ENCODE assay signal across 8 cellular contexts in the genomic region with DNA sequence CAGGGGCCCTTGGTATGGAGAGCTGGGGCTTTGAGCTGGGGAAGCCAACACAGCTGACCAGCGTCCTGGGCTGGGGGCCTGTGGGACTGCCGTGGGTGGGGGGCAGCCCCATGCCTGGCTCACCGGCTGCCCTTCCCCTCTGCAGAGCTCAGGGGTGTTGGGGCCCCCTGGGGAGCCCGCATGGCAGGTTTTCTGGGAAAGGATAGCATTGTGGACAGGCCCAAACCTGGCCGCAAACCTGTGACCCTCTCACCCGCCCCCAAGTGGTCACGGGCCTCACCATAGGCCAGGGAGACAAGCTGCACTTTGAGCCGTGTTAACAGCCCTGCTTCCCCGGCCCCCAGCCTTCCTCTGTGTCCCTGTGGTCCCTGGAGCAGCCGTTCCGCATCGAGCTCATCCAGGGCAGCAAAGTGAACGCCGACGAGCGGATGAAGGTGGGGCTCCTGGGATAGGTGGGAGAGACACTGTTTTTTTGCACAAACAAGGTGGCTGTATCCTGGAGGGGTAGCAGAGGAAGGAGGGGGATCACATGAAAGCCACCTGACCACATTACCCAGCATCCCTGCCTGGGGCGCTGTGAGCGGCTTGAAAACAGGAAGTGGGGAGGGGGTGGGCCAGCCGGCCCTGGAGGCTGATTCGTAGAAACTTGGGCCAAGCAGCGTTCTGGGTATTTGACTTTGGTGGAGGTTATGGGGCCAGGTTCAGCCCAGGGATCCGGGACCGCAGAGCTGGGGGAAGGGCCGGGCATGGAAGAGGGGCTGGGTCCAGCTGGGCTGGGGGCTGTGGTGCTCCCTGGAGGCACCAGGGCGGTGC.
DNase-seq lines count a peak whose midpoint lies in the region; ATAC-seq and TF ChIP-seq lines count a peak whose summit lies in the region.

No MANE protein-coding gene starts in this region.

- intact Hi-C loops in upper lobe of right lung (cut with DNase I): no loop called here

- peaks cover 33% of the 10 kb centered on the region for H3K36me3 ChIP-seq in upper lobe of right lung

- H3K36me3 Mint-ChIP-seq in progenitor cell of endocrine pancreas (ENCODE audit: insufficient read depth): no peaks in the 10 kb centered on the region

- peak overlapping the region; percentile 68 for H3K4me3 Mint-ChIP-seq in progenitor cell of endocrine pancreas (ENCODE audit: low read depth)

- no peaks in the 10 kb centered on the region for H3K27me3 ChIP-seq in upper lobe of right lung

- in situ Hi-C loops in KBM-7 (cut with MboI; ENCODE audit: low pct_unique_long_range_greater_than_20kb, low sequenced_read_pairs): no loop called here
- in situ Hi-C loops in ACHN (cut with HindIII; ENCODE audit: low pct_ligation_motif_present, low pct_unique_long_range_greater_than_20kb, low sequenced_read_pairs): no loop called here

- no peaks in the 10 kb centered on the region for H3K27me3 Mint-ChIP-seq in progenitor cell of endocrine pancreas

- peak overlapping the region; percentile 37 for H3K4me3 ChIP-seq in upper lobe of right lung

- H3K4me1 Mint-ChIP-seq in progenitor cell of endocrine pancreas (ENCODE audit: low read depth): peaks cover 7% of the 10 kb centered on the region

- peak; percentile 98 for DNase-seq in KBM-7
- peak; percentile 67 to 72 for DNase-seq in activated CD8-positive, alpha-beta memory T cell treated with anti-CD3 and anti-CD28 coated beads for 1 hour (ENCODE audit: extremely low read depth in 1 of 2, low read depth in 1 of 2)
- DNase-seq in progenitor cell of endocrine pancreas (ENCODE audit: low spot score, unreplicated experiment): no peak
- peak; percentile 86 for DNase-seq in upper lobe of right lung
- no peak for DNase-seq in NCI-H748 treated with DMSO at 0.1 percent for 48 hours (lab: John Stamatoyannopoulos, UW)
- DNase-seq in ACHN: no peak

- TF ChIP-seq CTCF in progenitor cell of endocrine pancreas (IDR thresholded peaks at IDR 0.05; ENCODE audit: unreplicated experiment) (no peak), upper lobe of right lung (IDR thresholded peaks at IDR 0.05) (no peak)

- H3K9me3 ChIP-seq in upper lobe of right lung: no peaks in the 10 kb centered on the region

- H3K4me1 ChIP-seq in upper lobe of right lung: peaks cover 7% of the 10 kb centered on the region

- peak overlapping the region; percentile 66 for H3K27ac Mint-ChIP-seq in progenitor cell of endocrine pancreas

- H3K27ac ChIP-seq in upper lobe of right lung: peak overlapping the region; percentile 71

- peak; percentile 58 for ATAC-seq in GM19351 (IDR thresholded peaks at IDR 0.05; ENCODE audit: unreplicated experiment)
- peak; percentile 4 for ATAC-seq in esophagus mucosa
- peak; percentile 73 for ATAC-seq in upper lobe of right lung

- no peaks in the 10 kb centered on the region for H3K9me3 Mint-ChIP-seq in progenitor cell of endocrine pancreas (ENCODE audit: low read depth)

Comparison
In these comparisons a context has a peak if more than half of its experiments do, and no peak if none do; other contexts are left out.
1. ATAC-seq: peak in every context shown above with its lines; median percentile 73 in upper lobe of right lung; 58 in GM19351; 4 in esophagus mucosa.
2. DNase-seq: peak in KBM-7 (single experiment), activated CD8-positive, alpha-beta memory T cell treated with anti-CD3 and anti-CD28 coated beads for 1 hour (2 of 2) and upper lobe of right lung (single experiment); none in progenitor cell of endocrine pancreas (single experiment), NCI-H748 treated with DMSO at 0.1 percent for 48 hours (single experiment) and ACHN (single experiment).